Comparison of ENCODE assay signal across 20 cellular contexts in genomic region chr6:119276211-119276610, GRCh38.
A peak's percentile ranks its signal among the peaks of the same experiment; 100 is the strongest.
DNase-seq lines count a peak whose midpoint lies in the region; ATAC-seq, FAIRE-seq and TF ChIP-seq lines count a peak whose summit lies in the region.
"Had no signal": no experiment of that assay in that cellular context is flagged by ENCODE, and none has a peak within 500 bp of the region (broad histone marks: within the 10 kb centered on the region; RNA-seq: fewer than 3 reads in every experiment).

No MANE protein-coding gene starts in this region.

- intact Hi-C loops in activated CD8-positive, alpha-beta T cell treated with anti-CD3 and anti-CD28 coated beads for 36 hours (cut with micrococcal nuclease): no loop called here

- H3K9me3 Mint-ChIP-seq in activated CD8-positive, alpha-beta T cell treated with anti-CD3 and anti-CD28 coated beads for 36 hours: peaks cover 5% of the 10 kb centered on the region
- H3K9me3 Mint-ChIP-seq in T-cell: peaks cover 0 to 8% (median 2%) of the 10 kb centered on the region in 3 donors
- H3K9me3 Mint-ChIP-seq in activated T-cell treated with anti-CD3 and anti-CD28 coated beads, Interleukin-2, amount 50 U/mL, for 24 hours: peaks cover 6% of the 10 kb centered on the region

- TF ChIP-seq CTCF in AG10803 (conservative IDR thresholded peaks at IDR 0.05; ENCODE audit: low read length) (no peak), cardiac fibroblast (IDR thresholded peaks at IDR 0.05; ENCODE audit: low read depth, low read length) (no peak), foreskin fibroblast (IDR thresholded peaks at IDR 0.05; ENCODE audit: low read depth, low read length) (no peak)
- no peak for TF ChIP-seq CTCF in activated CD8-positive, alpha-beta T cell treated with anti-CD3 and anti-CD28 coated beads for 36 hours (IDR thresholded peaks at IDR 0.05)

- POLR2A ChIA-PET in activated CD8-positive, alpha-beta T cell treated with anti-CD3 and anti-CD28 coated beads for 36 hours (lab: Charles Lee): no interaction called here
- POLR2A ChIA-PET in T-cell (lab: Charles Lee): no interaction called here

- no peaks in the 10 kb centered on the region for H3K27me3 Mint-ChIP-seq in activated CD8-positive, alpha-beta T cell treated with anti-CD3 and anti-CD28 coated beads for 36 hours
- H3K27me3 Mint-ChIP-seq in T-cell: no peaks in the 10 kb centered on the region
- no peaks in the 10 kb centered on the region for H3K27me3 Mint-ChIP-seq in activated T-cell treated with anti-CD3 and anti-CD28 coated beads, Interleukin-2, amount 50 U/mL, for 24 hours

- H3K4me3 ChIP-seq in AG10803 (ENCODE audit: low read length) (no peak overlapping the region), cardiac fibroblast (replicated peaks in 1 of 2; ENCODE audit: low read depth in 2 of 2, low read length in 2 of 2) (no peak overlapping the region), foreskin fibroblast (ENCODE audit: low read depth in 1 of 2, low read length in 2 of 2) (no peak overlapping the region)
- H3K4me3 ChIP-seq: A549, HAP-1, K562 had no signal

- CTCF ChIA-PET in activated CD8-positive, alpha-beta T cell treated with anti-CD3 and anti-CD28 coated beads for 36 hours (lab: Charles Lee): no interaction called here
- CTCF ChIA-PET in T-cell (lab: Charles Lee): interaction anchor here in 1 of 2 donors (1.3 kb wide), 1 partner anchor 12 kb away, joined by 3 read pairs; no protein-coding TSS in a partner anchor

- no peaks in the 10 kb centered on the region for H3K4me1 Mint-ChIP-seq in activated CD8-positive, alpha-beta T cell treated with anti-CD3 and anti-CD28 coated beads for 36 hours (ENCODE audit: low read depth)
- H3K4me1 Mint-ChIP-seq in T-cell: no peaks in the 10 kb centered on the region
- peaks cover 2% of the 10 kb centered on the region for H3K4me1 Mint-ChIP-seq in activated T-cell treated with anti-CD3 and anti-CD28 coated beads, Interleukin-2, amount 50 U/mL, for 24 hours (ENCODE audit: low read depth)

- ATAC-seq in activated CD8-positive, alpha-beta T cell treated with anti-CD3 and anti-CD28 coated beads for 36 hours: no peak
- ATAC-seq in T-cell (replicated peaks in 1 of 4): no peak
- ATAC-seq: A549, K562, PC-3 had no signal

- peaks cover 15% of the 10 kb centered on the region for H3K36me3 Mint-ChIP-seq in activated CD8-positive, alpha-beta T cell treated with anti-CD3 and anti-CD28 coated beads for 36 hours (ENCODE audit: low read depth)
- H3K36me3 Mint-ChIP-seq in T-cell: peaks cover 13% of the 10 kb centered on the region
- peaks cover 36% of the 10 kb centered on the region for H3K36me3 Mint-ChIP-seq in activated T-cell treated with anti-CD3 and anti-CD28 coated beads, Interleukin-2, amount 50 U/mL, for 24 hours (ENCODE audit: low read depth)

- peak; percentile 74 for DNase-seq in AG10803 (ENCODE audit: low read depth)
- DNase-seq in GM03348 (ENCODE audit: low spot score): peak; percentile 55
- peak; percentile 17 to 67 for DNase-seq in cardiac fibroblast (ENCODE audit: low read depth in 2 of 2)
- DNase-seq in foreskin fibroblast: peak; percentile 37 to 73
- no peak for DNase-seq in activated CD8-positive, alpha-beta T cell treated with anti-CD3 and anti-CD28 coated beads for 36 hours
- DNase-seq in T-cell: no peak
- no peak for DNase-seq in activated T-cell treated with anti-CD3 and anti-CD28 coated beads, Interleukin-2, amount 50 U/mL, for 24 hours
- DNase-seq in frontal cortex (ENCODE audit: low spot score in 2 of 2): no peak
- DNase-seq: DND-41, NCI-H1105 treated with DMSO at 0.1 percent for 48 hours, NCI-H1694 treated with DMSO at 0.1 percent for 48 hours, NCI-H2227 treated with DMSO at 0.1 percent for 48 hours, NCI-H524, NCI-H82, PC-3, RPMI8226, SHP77 treated with DMSO at 0.1 percent for 48 hours had no signal

- FAIRE-seq in frontal cortex (lab: Jason Lieb, UNC): no peak
- FAIRE-seq: A549, K562 had no signal

- H3K4me3 Mint-ChIP-seq in activated CD8-positive, alpha-beta T cell treated with anti-CD3 and anti-CD28 coated beads for 36 hours: no peak overlapping the region
- H3K4me3 Mint-ChIP-seq in T-cell: no peak overlapping the region
- no peak overlapping the region for H3K4me3 Mint-ChIP-seq in activated T-cell treated with anti-CD3 and anti-CD28 coated beads, Interleukin-2, amount 50 U/mL, for 24 hours

- no peak overlapping the region for H3K27ac Mint-ChIP-seq in activated CD8-positive, alpha-beta T cell treated with anti-CD3 and anti-CD28 coated beads for 36 hours
- H3K27ac Mint-ChIP-seq in T-cell: no peak overlapping the region
- H3K27ac Mint-ChIP-seq in activated T-cell treated with anti-CD3 and anti-CD28 coated beads, Interleukin-2, amount 50 U/mL, for 24 hours: no peak overlapping the region

Comparison
In these comparisons a context has a peak if more than half of its experiments do, and no peak if none do; other contexts are left out.
1. DNase-seq: peak in AG10803 (single experiment), GM03348 (single experiment), cardiac fibroblast (2 of 2) and foreskin fibroblast (2 of 2); none in activated CD8-positive, alpha-beta T cell treated with anti-CD3 and anti-CD28 coated beads for 36 hours (single experiment), T-cell (0 of 34), activated T-cell treated with anti-CD3 and anti-CD28 coated beads, Interleukin-2, amount 50 U/mL, for 24 hours (single experiment) and frontal cortex (0 of 2).